8 cellular contexts compared by ENCODE assay signal in the genomic region with DNA sequence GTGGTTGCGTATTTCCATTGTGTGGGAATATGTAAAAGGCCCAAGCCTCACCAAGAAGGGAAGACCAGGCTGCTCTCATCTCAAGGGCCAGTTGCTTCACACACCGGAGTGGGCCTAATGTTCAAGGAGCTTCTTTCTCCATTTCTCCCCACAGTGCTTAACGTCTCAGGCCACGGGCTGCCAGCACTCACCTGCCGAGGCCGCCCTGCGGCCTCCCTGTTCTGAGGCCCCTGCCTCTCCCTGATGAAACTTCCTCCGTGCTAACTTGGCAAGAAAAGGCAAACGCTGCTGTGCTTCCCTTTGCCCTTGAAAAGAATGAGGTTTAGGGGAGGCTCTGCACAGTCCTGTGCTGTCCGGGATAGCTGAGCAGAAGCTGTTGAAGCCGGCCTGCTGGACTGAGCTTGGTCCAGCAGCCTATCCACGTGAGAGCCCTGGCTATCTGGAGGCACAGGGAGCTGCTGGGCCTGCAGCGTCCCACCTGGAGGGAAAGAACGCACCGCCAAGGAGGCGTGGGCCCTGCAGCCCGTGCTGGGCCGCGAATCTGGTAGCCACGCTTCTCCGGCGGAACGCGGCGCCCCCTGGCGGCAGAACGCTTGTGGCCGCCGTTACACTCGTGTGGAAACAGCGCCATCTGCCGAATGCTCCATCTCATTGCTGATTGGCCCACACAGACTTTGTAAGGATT.
A peak's percentile ranks its signal among the peaks of the same experiment; 100 is the strongest.
DNase-seq lines count a peak whose midpoint lies in the region; ATAC-seq and TF ChIP-seq lines count a peak whose summit lies in the region.

No MANE protein-coding gene starts in this region.

- no peak overlapping the region for H3K4me3 Mint-ChIP-seq in CD8-positive, alpha-beta memory T cell

- no peaks in the 10 kb centered on the region for H3K4me1 ChIP-seq in CD8-positive, alpha-beta memory T cell (ENCODE audit: insufficient read depth, low read length)
- H3K4me1 ChIP-seq in neutrophil (ENCODE audit: control insufficient read depth in 1 of 2, insufficient read depth in 1 of 2, low read depth in 1 of 2, low read length in 1 of 2) = peaks cover 28 to 33% of the 10 kb centered on the region in 2 experiments

- no peak overlapping the region for H3K4me3 ChIP-seq in CD8-positive, alpha-beta memory T cell (ENCODE audit: low read length)
- H3K4me3 ChIP-seq in fibroblast of the aortic adventitia (ENCODE audit: low read depth, low read length) = no peak overlapping the region
- H3K4me3 ChIP-seq in neutrophil (ENCODE audit: low read depth in 1 of 2, low read length in 1 of 2) = no peak overlapping the region

- peaks cover 0 to 4% (median 0%) of the 10 kb centered on the region in 3 donors for H3K36me3 Mint-ChIP-seq in CD8-positive, alpha-beta memory T cell

- peak; percentile 77 for ATAC-seq in GM21381 (IDR thresholded peaks at IDR 0.05; ENCODE audit: unreplicated experiment)

- DNase-seq in CD8-positive, alpha-beta memory T cell = peak; percentile 77 to 87 (median 80)
- DNase-seq in LHCN-M2 (ENCODE audit: low read depth) (peak; percentile 51), RPMI7951 (ENCODE audit: low read depth) (peak; percentile 58), activated T-helper 1 cell treated with Interleukin-2 at 50 U/mL for 16 hours (ENCODE audit: low read depth) (peak; percentile 78), fibroblast of the aortic adventitia (ENCODE audit: low read depth) (peak; percentile 84), stromal cell of bone marrow (ENCODE audit: low read depth) (peak; percentile 31)

- H3K9me3 Mint-ChIP-seq in CD8-positive, alpha-beta memory T cell = peaks cover 0 to 4% (median 0%) of the 10 kb centered on the region in 5 donors

- POLR2A ChIA-PET in CD8-positive, alpha-beta memory T cell (lab: Charles Lee) = no interaction called here

- H3K9me3 ChIP-seq in CD8-positive, alpha-beta memory T cell (ENCODE audit: low read length) = no peaks in the 10 kb centered on the region
- H3K9me3 ChIP-seq in neutrophil = no peaks in the 10 kb centered on the region

- peaks cover 10 to 24% of the 10 kb centered on the region in 2 donors for H3K27me3 Mint-ChIP-seq in CD8-positive, alpha-beta memory T cell

- no peaks in the 10 kb centered on the region for H3K27me3 ChIP-seq in CD8-positive, alpha-beta memory T cell (ENCODE audit: insufficient read depth, low read length, poor library complexity, severe bottlenecking)
- peaks cover 6% of the 10 kb centered on the region for H3K27me3 ChIP-seq in neutrophil

- no peak overlapping the region for H3K27ac Mint-ChIP-seq in CD8-positive, alpha-beta memory T cell

- peak; percentile 100 for TF ChIP-seq CTCF in fibroblast of the aortic adventitia (IDR thresholded peaks at IDR 0.05; ENCODE audit: insufficient read depth, low read length)
- TF ChIP-seq CTCF in neutrophil (IDR thresholded peaks at IDR 0.05) = peak; percentile 99

- H3K4me1 Mint-ChIP-seq in CD8-positive, alpha-beta memory T cell = peaks cover 0 to 10% (median 7%) of the 10 kb centered on the region in 3 donors

- CTCF ChIA-PET in CD8-positive, alpha-beta memory T cell (lab: Charles Lee) = interaction anchor here (0.8 to 8.9 kb wide), 15 partner anchors 10 to 347 kb away, joined by 3 to 120 read pairs (median 4); no protein-coding TSS in a partner anchor

- no peak overlapping the region for H3K27ac ChIP-seq in CD8-positive, alpha-beta memory T cell (ENCODE audit: low read depth, low read length)
- H3K27ac ChIP-seq in neutrophil = peak overlapping the region; percentile 13

- no peaks in the 10 kb centered on the region for H3K36me3 ChIP-seq in CD8-positive, alpha-beta memory T cell (ENCODE audit: insufficient read depth, low read length)
- H3K36me3 ChIP-seq in neutrophil = no peaks in the 10 kb centered on the region

Comparison
In these comparisons a context has a peak if more than half of its experiments do, and no peak if none do; other contexts are left out.
1. DNase-seq: peak in every context shown above with its lines; median percentile 84 in fibroblast of the aortic adventitia; 80 in CD8-positive, alpha-beta memory T cell; 78 in activated T-helper 1 cell treated with Interleukin-2 at 50 U/mL for 16 hours; 58 in RPMI7951; 51 in LHCN-M2; 31 in stromal cell of bone marrow.